Comparison of ENCODE assay signal across 16 cellular contexts in genomic region chr6:137820952-137821351, GRCh38. TPM values are rescaled to one million over a fixed set of nuclear protein-coding genes. Genes with fewer than 3 reads are reported as not detected.
DNase-seq lines count a peak whose midpoint lies in the region; ATAC-seq, FAIRE-seq and TF ChIP-seq lines count a peak whose summit lies in the region.
"Had no signal": no experiment of that assay in that cellular context is flagged by ENCODE, and none has a peak within 500 bp of the region (broad histone marks: within the 10 kb centered on the region; RNA-seq: fewer than 3 reads in every experiment).

No MANE protein-coding gene starts in this region.

- H4K20me1 ChIP-seq in endothelial cell of umbilical vein (replicated peaks; ENCODE audit: control insufficient read depth, extremely low read depth, insufficient read depth, low read length) (no peaks in the 10 kb centered on the region), SK-N-SH (ENCODE audit: insufficient read depth) (no peaks in the 10 kb centered on the region)

- peak overlapping the region; percentile 20 for H3K4me3 ChIP-seq in CD4-positive, CD25-positive, alpha-beta regulatory T cell (ENCODE audit: low read depth, low read length)
- H3K4me3 ChIP-seq in endothelial cell of umbilical vein (replicated peaks in 1 of 3; ENCODE audit: insufficient read depth in 1 of 3, low read depth in 1 of 3, low read length in 3 of 3): no peak overlapping the region
- H3K4me3 ChIP-seq in naive thymus-derived CD4-positive, alpha-beta T cell (ENCODE audit: low read length): no peak overlapping the region
- H3K4me3 ChIP-seq in breast epithelium: no peak overlapping the region
- no peak overlapping the region for H3K4me3 ChIP-seq in SK-N-SH (ENCODE audit: low read depth in 2 of 2, low read length in 1 of 2)
- H3K4me3 ChIP-seq: dorsolateral prefrontal cortex had no signal

- H3K9me2 ChIP-seq in SK-N-SH: no peaks in the 10 kb centered on the region

- no peak overlapping the region for H2AFZ ChIP-seq in endothelial cell of umbilical vein (ENCODE audit: low read depth, low read length)
- H2AFZ ChIP-seq in SK-N-SH (ENCODE audit: low read depth): no peak overlapping the region

- H3K79me2 ChIP-seq in endothelial cell of umbilical vein (ENCODE audit: control insufficient read depth, insufficient read depth, low read length): no peaks in the 10 kb centered on the region
- H3K79me2 ChIP-seq in SK-N-SH (ENCODE audit: insufficient read depth): no peaks in the 10 kb centered on the region

- TF ChIP-seq POLR2A in endothelial cell of umbilical vein (IDR thresholded peaks at IDR 0.05; ENCODE audit: low read depth, low read length): no peak
- TF ChIP-seq POLR2A in breast epithelium (IDR thresholded peaks at IDR 0.05): no peak

- no peaks in the 10 kb centered on the region for H3K27me3 Mint-ChIP-seq in CD4-positive, CD25-positive, alpha-beta regulatory T cell
- no peaks in the 10 kb centered on the region for H3K27me3 Mint-ChIP-seq in naive thymus-derived CD4-positive, alpha-beta T cell

- H3K9me3 Mint-ChIP-seq in CD4-positive, CD25-positive, alpha-beta regulatory T cell: peaks cover 0 to 4% (median 0%) of the 10 kb centered on the region in 7 donors
- H3K9me3 Mint-ChIP-seq in naive thymus-derived CD4-positive, alpha-beta T cell: peaks cover 0 to 14% (median 0%) of the 10 kb centered on the region in 11 donors

- TF ChIP-seq RAD21 in SK-N-SH (IDR thresholded peaks at IDR 0.05; ENCODE audit: low read length): no peak

- peak overlapping the region in 2 of 4 donors; percentile 4 to 25 for H3K4me3 Mint-ChIP-seq in CD4-positive, CD25-positive, alpha-beta regulatory T cell
- peak overlapping the region in 5 of 10 donors; percentile 48 to 77 (median 61) for H3K4me3 Mint-ChIP-seq in naive thymus-derived CD4-positive, alpha-beta T cell

- DNase-seq in CD4-positive, CD25-positive, alpha-beta regulatory T cell: no peak
- DNase-seq in HS-5 (ENCODE audit: low read depth) (peak; percentile 49), endothelial cell of umbilical vein (ENCODE audit: low read depth, low spot score) (peak; percentile 23), breast epithelium (ENCODE audit: low spot score in 2 of 2) (no peak), iPS-NIHi7 (ENCODE audit: extremely low spot score) (no peak), SK-N-SH (no peak), hippocampal formation (lab: John Stamatoyannopoulos, UW) (no peak)
- no peak for DNase-seq in naive thymus-derived CD4-positive, alpha-beta T cell
- DNase-seq: activated CD4-positive, CD25-positive, alpha-beta regulatory T cell; activated T-cell treated with anti-CD3 and anti-CD28 coated beads for 4 hours; amniotic stem cell; C1 segment of cervical spinal cord; dorsolateral prefrontal cortex; MV-4-11 had no signal

- no peak for ATAC-seq in CD4-positive, CD25-positive, alpha-beta regulatory T cell (ENCODE audit: low read depth in 2 of 2)
- ATAC-seq in naive thymus-derived CD4-positive, alpha-beta T cell: no peak

- TF ChIP-seq EP300 in SK-N-SH (IDR thresholded peaks at IDR 0.05; ENCODE audit: borderline replicate concordance in 1 of 2, low read depth in 1 of 2, low read length in 1 of 2): no peak

- no peaks in the 10 kb centered on the region for H3K27me3 ChIP-seq in CD4-positive, CD25-positive, alpha-beta regulatory T cell (ENCODE audit: control insufficient read depth, insufficient read depth, low read length)
- no peaks in the 10 kb centered on the region for H3K27me3 ChIP-seq in endothelial cell of umbilical vein (ENCODE audit: control insufficient read depth in 2 of 2, insufficient read depth in 2 of 2, low read length in 2 of 2)
- no peaks in the 10 kb centered on the region for H3K27me3 ChIP-seq in naive thymus-derived CD4-positive, alpha-beta T cell (ENCODE audit: control insufficient read depth in 2 of 2, insufficient read depth in 2 of 2, low read length in 2 of 2)
- no peaks in the 10 kb centered on the region for H3K27me3 ChIP-seq in breast epithelium
- H3K27me3 ChIP-seq in SK-N-SH (ENCODE audit: insufficient read depth): no peaks in the 10 kb centered on the region
- H3K27me3 ChIP-seq: dorsolateral prefrontal cortex had no signal

- FAIRE-seq in endothelial cell of umbilical vein (lab: Jason Lieb, UNC): no peak
- FAIRE-seq: frontal cortex, islet of Langerhans had no signal

- H3K4me1 Mint-ChIP-seq in CD4-positive, CD25-positive, alpha-beta regulatory T cell: peaks cover 33 to 83% (median 72%) of the 10 kb centered on the region in 4 donors
- H3K4me1 Mint-ChIP-seq in naive thymus-derived CD4-positive, alpha-beta T cell: peaks cover 57 to 92% (median 90%) of the 10 kb centered on the region in 7 donors

- CTCF ChIA-PET in endothelial cell of umbilical vein (lab: Charles Lee): interaction anchor here (1.0 to 1.1 kb wide), 2 partner anchors 10 to 21 kb away, joined by 4 to 5 read pairs; no protein-coding TSS in a partner anchor
- CTCF ChIA-PET in naive thymus-derived CD4-positive, alpha-beta T cell (lab: Charles Lee): interaction anchor here (0.6 to 2.9 kb wide), 4 partner anchors 10 to 46 kb away, joined by 4 to 11 read pairs (median 6); partner anchors contain the start of gene TNFAIP3
- CTCF ChIA-PET in SK-N-SH (lab: Yijun Ruan, JAX): no interaction called here

- H3K36me3 Mint-ChIP-seq in CD4-positive, CD25-positive, alpha-beta regulatory T cell: peaks cover 5% of the 10 kb centered on the region
- peaks cover 0 to 6% (median 4%) of the 10 kb centered on the region in 5 donors for H3K36me3 Mint-ChIP-seq in naive thymus-derived CD4-positive, alpha-beta T cell

- POLR2A ChIA-PET in endothelial cell of umbilical vein (lab: Charles Lee): no interaction called here
- POLR2A ChIA-PET in naive thymus-derived CD4-positive, alpha-beta T cell (lab: Charles Lee): interaction anchor here (0.7 to 1.6 kb wide), 5 partner anchors 10 to 47 kb away, joined by 3 to 7 read pairs (median 3); partner anchors contain the start of gene TNFAIP3
- POLR2A ChIA-PET in SK-N-SH (lab: Yijun Ruan, JAX): no interaction called here

- H3K9ac ChIP-seq in endothelial cell of umbilical vein (replicated peaks; ENCODE audit: extremely low read depth, insufficient read depth, low read length) (no peak overlapping the region), SK-N-SH (no peak overlapping the region)

- no peaks in the 10 kb centered on the region for H3F3A ChIP-seq in SK-N-SH (replicated peaks; ENCODE audit: insufficient read depth)

- dilution Hi-C loops in endothelial cell of umbilical vein (cut with MboI; ENCODE audit: extremely low pct_ligation_motif_present, low sequenced_read_pairs): no loop called here

- no peaks in the 10 kb centered on the region for H3K36me3 ChIP-seq in CD4-positive, CD25-positive, alpha-beta regulatory T cell (ENCODE audit: control insufficient read depth, insufficient read depth, low read length)
- no peaks in the 10 kb centered on the region for H3K36me3 ChIP-seq in endothelial cell of umbilical vein (ENCODE audit: control insufficient read depth in 2 of 2, extremely low read depth in 1 of 2, insufficient read depth in 2 of 2, low read length in 2 of 2)
- H3K36me3 ChIP-seq in naive thymus-derived CD4-positive, alpha-beta T cell (ENCODE audit: control insufficient read depth in 2 of 3, insufficient read depth in 3 of 3, low read length in 3 of 3): no peaks in the 10 kb centered on the region
- no peaks in the 10 kb centered on the region for H3K36me3 ChIP-seq in breast epithelium
- no peaks in the 10 kb centered on the region for H3K36me3 ChIP-seq in SK-N-SH (replicated peaks in 1 of 2; ENCODE audit: control insufficient read depth in 1 of 2, insufficient read depth in 2 of 2, low read length in 1 of 2)

- BruUV-seq in endothelial cell of umbilical vein (replicated peaks; lab: Mats Ljungman, UMichigan): no TSS peak

- no peak overlapping the region for H3K4me2 ChIP-seq in endothelial cell of umbilical vein (ENCODE audit: insufficient read depth, low read length)
- H3K4me2 ChIP-seq in SK-N-SH: no peak overlapping the region

- intact Hi-C loops in endothelial cell of umbilical vein (cut with micrococcal nuclease): no loop called here
- intact Hi-C loops in naive thymus-derived CD4-positive, alpha-beta T cell (cut with micrococcal nuclease): loop anchor here in 1 of 2 donors (5.0 kb wide), 1 partner anchor 1501 kb away; no protein-coding TSS in a partner anchor
- intact Hi-C loops in breast epithelium (cut with DNase I; ENCODE audit: low total_unique reads): no loop called here

- no peaks in the 10 kb centered on the region for H3K9me1 ChIP-seq in endothelial cell of umbilical vein (replicated peaks; ENCODE audit: control insufficient read depth, extremely low read depth, insufficient read depth, low read length)

- no peaks in the 10 kb centered on the region for H3K9me3 ChIP-seq in CD4-positive, CD25-positive, alpha-beta regulatory T cell (ENCODE audit: control insufficient read depth in 2 of 2, low read length in 2 of 2)
- H3K9me3 ChIP-seq in endothelial cell of umbilical vein (replicated peaks; ENCODE audit: control insufficient read depth, insufficient read depth, low read length) (no peaks in the 10 kb centered on the region), breast epithelium (no peaks in the 10 kb centered on the region), SK-N-SH (no peaks in the 10 kb centered on the region)
- no peaks in the 10 kb centered on the region for H3K9me3 ChIP-seq in naive thymus-derived CD4-positive, alpha-beta T cell (ENCODE audit: control insufficient read depth in 2 of 3, low read length in 3 of 3)

- peaks cover 77% of the 10 kb centered on the region for H3K4me1 ChIP-seq in CD4-positive, CD25-positive, alpha-beta regulatory T cell (ENCODE audit: control insufficient read depth, insufficient read depth, low read length, poor library complexity, severe bottlenecking)
- H3K4me1 ChIP-seq in endothelial cell of umbilical vein (ENCODE audit: control insufficient read depth, extremely low read depth, insufficient read depth, low read length) (no peaks in the 10 kb centered on the region), breast epithelium (no peaks in the 10 kb centered on the region), SK-N-SH (ENCODE audit: control insufficient read depth in 1 of 2, insufficient read depth in 2 of 2, low read depth in 1 of 2, low read length in 1 of 2) (no peaks in the 10 kb centered on the region; a peak in 1 of 4 replicates)
- H3K4me1 ChIP-seq in naive thymus-derived CD4-positive, alpha-beta T cell (ENCODE audit: control insufficient read depth in 2 of 2, insufficient read depth in 2 of 2, low read length in 2 of 2): peaks cover 40 to 69% of the 10 kb centered on the region in 2 donors

- peak overlapping the region; percentile 91 to 100 (median 95) for H3K27ac Mint-ChIP-seq in CD4-positive, CD25-positive, alpha-beta regulatory T cell
- H3K27ac Mint-ChIP-seq in naive thymus-derived CD4-positive, alpha-beta T cell: peak overlapping the region; percentile 86 to 100 (median 100)

- 7% methylated on average over 1 of the region's 1 CpG for WGBS in SK-N-SH (ENCODE audit: low lambda C conversion rate)

- no peak overlapping the region for H3K27ac ChIP-seq in CD4-positive, CD25-positive, alpha-beta regulatory T cell (ENCODE audit: insufficient read depth, low read length, poor library complexity, severe bottlenecking)
- H3K27ac ChIP-seq in endothelial cell of umbilical vein (ENCODE audit: insufficient read depth, low read depth, low read length) (no peak overlapping the region), breast epithelium (peak overlapping the region in 1 of 2 donors; percentile 57), SK-N-SH (ENCODE audit: low read depth in 2 of 2, low read length in 1 of 2) (no peak overlapping the region)
- peak overlapping the region; percentile 99 for H3K27ac ChIP-seq in naive thymus-derived CD4-positive, alpha-beta T cell (ENCODE audit: low read depth, low read length)
- H3K27ac ChIP-seq: dorsolateral prefrontal cortex had no signal

- no peak for TF ChIP-seq CTCF in endothelial cell of umbilical vein (IDR thresholded peaks at IDR 0.05; ENCODE audit: extremely low read depth in 1 of 2, insufficient read depth in 1 of 2, low read depth in 1 of 2, low read length in 2 of 2)
- TF ChIP-seq CTCF in breast epithelium (IDR thresholded peaks at IDR 0.05): no peak
- TF ChIP-seq CTCF in SK-N-SH (IDR thresholded peaks at IDR 0.05): no peak

RNA-seq across cellular contexts. Expression of gene TNFAIP3, which starts 46.1 kb away (rescaled TPM):
- total RNA-seq in CD4-positive, CD25-positive, alpha-beta regulatory T cell: 3,783 TPM
- polyA plus RNA-seq in CD4-positive, CD25-positive, alpha-beta regulatory T cell: 100 to 1,000 TPM in 2 of 4 donors, 10 to 100 TPM in 2; 70.5 to 103 (median 86.4) TPM
- total RNA-seq in endothelial cell of umbilical vein: 4.2 and 8.6 TPM in 2 replicates
- 3.5 and 4.0 TPM in 2 replicates for polyA plus RNA-seq in endothelial cell of umbilical vein
- polyA plus RNA-seq in endothelial cell of umbilical vein (2011; cell fraction: cytosol; rRNA removed): 3.6 and 4.3 TPM in 2 replicates
- 28.8 and 35.5 TPM in 2 replicates for polyA plus RNA-seq in endothelial cell of umbilical vein (2011; cell fraction: nucleus; rRNA removed)
- 7.5 TPM in 2 replicates for polyA plus RNA-seq in endothelial cell of umbilical vein (2012)
- polyA minus RNA-seq in endothelial cell of umbilical vein: 5.1 TPM in 2 replicates
- polyA minus RNA-seq in endothelial cell of umbilical vein (2011; cell fraction: cytosol; rRNA and poly(A)+ RNA removed): 2.3 TPM
- polyA minus RNA-seq in endothelial cell of umbilical vein (2011; cell fraction: nucleus; rRNA and poly(A)+ RNA removed): 12.8 and 17.4 TPM in 2 replicates
- 1,000 to 10,000 TPM in 2 of 5 experiments, 100 to 1,000 TPM in 3; 135 to 2,915 (median 141) TPM for total RNA-seq in naive thymus-derived CD4-positive, alpha-beta T cell
- polyA plus RNA-seq in naive thymus-derived CD4-positive, alpha-beta T cell: 10 to 100 TPM; 66.6 to 90.5 TPM
- 10 to 100 TPM; 21.3 to 50.5 (median 25.9) TPM for total RNA-seq in breast epithelium
- polyA plus RNA-seq in SK-N-SH (2012; rRNA removed): 1.0 and 1.1 TPM in 2 replicates
- polyA plus RNA-seq in SK-N-SH (2012; cell fraction: cytosol; rRNA removed): 0.42 and 0.45 TPM in 2 replicates
- polyA plus RNA-seq in SK-N-SH (2012; cell fraction: nucleus; rRNA removed): 2.4 and 3.2 TPM in 2 replicates

Comparison
In these comparisons a context has a peak if more than half of its experiments do, and no peak if none do; other contexts are left out.
1. DNase-seq: peak in HS-5 (single experiment) and endothelial cell of umbilical vein (single experiment); none in CD4-positive, CD25-positive, alpha-beta regulatory T cell (0 of 3), naive thymus-derived CD4-positive, alpha-beta T cell (0 of 9), breast epithelium (0 of 2), iPS-NIHi7 (single experiment), SK-N-SH (single experiment) and hippocampal formation (0 of 2).